ENCODE assay signal across 13 cellular contexts in the genomic region with DNA sequence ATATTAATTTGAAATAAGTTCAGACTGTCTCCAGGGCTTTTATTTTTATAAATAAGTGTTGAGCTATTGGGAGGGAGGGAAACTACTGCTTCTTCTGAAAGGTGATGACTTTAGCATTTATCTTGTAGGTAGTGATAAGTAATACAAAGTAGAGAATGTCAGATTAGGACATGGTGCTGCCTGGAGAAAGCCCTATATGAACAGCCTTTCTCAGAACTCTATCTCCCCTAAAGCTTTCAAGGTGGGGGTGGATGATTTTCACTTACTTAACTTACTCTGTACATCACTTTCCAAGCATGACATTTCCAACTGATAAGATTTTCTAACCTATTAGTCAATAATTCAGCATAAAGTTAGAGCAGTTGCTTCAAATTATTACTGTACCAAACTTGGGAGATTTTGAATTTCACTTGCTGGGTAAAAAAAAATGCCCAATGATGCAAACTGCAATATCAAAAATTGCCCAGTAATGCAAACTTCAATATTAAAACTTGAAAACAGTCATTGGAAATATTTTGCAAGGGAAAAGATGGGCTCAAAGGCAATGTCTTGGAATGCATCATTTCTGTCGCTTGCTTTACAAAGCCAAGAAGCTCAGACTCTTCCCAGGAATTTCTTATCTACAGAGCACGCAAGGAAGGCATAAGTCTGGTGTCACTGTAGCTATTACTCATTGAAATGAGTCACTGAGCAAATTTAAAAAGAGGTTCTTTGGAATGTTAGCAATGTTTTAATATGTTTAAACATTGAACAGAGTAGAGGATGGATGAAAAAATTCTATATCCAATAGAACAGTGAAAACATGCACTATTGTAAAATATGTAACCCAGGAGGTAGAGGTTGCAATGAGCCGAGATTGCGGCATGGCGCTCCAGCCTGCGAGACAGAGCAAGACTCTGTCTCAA.
DNase-seq lines count a peak whose midpoint lies in the region; ATAC-seq and TF ChIP-seq lines count a peak whose summit lies in the region.
"Had no signal": no experiment of that assay in that cellular context is flagged by ENCODE, and none has a peak within 500 bp of the region (broad histone marks: within the 10 kb centered on the region; RNA-seq: fewer than 3 reads in every experiment).

No MANE protein-coding gene starts in this region.

- H3K4me3 ChIP-seq in MG63: no peak overlapping the region
- H3K4me3 ChIP-seq: body of pancreas had no signal

- no peaks in the 10 kb centered on the region for H3K36me3 ChIP-seq in MG63

- no peaks in the 10 kb centered on the region for H3K27me3 ChIP-seq in MG63
- H3K27me3 ChIP-seq: body of pancreas had no signal

- no peak for TF ChIP-seq CTCF in omental fat pad (IDR thresholded peaks at IDR 0.05)

- DNase-seq in DMS53 (lab: John Stamatoyannopoulos, UW) (peak; percentile 33), MG63 (peak; percentile 8), dedifferentiated amniotic fluid mesenchymal stem cell (ENCODE audit: extremely low spot score) (peak; percentile 92), omental fat pad (ENCODE audit: low spot score) (no peak), inferior parietal cortex (ENCODE audit: extremely low spot score) (no peak), NCI-H345 treated with DMSO at 0.1 percent for 48 hours (lab: John Stamatoyannopoulos, UW; ENCODE audit: unreplicated experiment) (no peak)
- DNase-seq: body of pancreas; Calu3; glutamatergic neuron; NCI-H82; stimulated activated CD8-positive, alpha-beta memory T cell treated with anti-CD3 and anti-CD28 coated beads, Interleukin-4, amount 100 ng/mL, for 48 hours had no signal

- peak; percentile 41 for ATAC-seq in omental fat pad (ENCODE audit: low FRiP score)
- no peak for ATAC-seq in HG03135 (IDR thresholded peaks at IDR 0.05; ENCODE audit: unreplicated experiment)
- ATAC-seq in HG02970 (IDR thresholded peaks at IDR 0.05; ENCODE audit: low FRiP score, unreplicated experiment): no peak
- ATAC-seq: body of pancreas had no signal

- H3K9me3 ChIP-seq in MG63: no peaks in the 10 kb centered on the region
- H3K9me3 ChIP-seq: body of pancreas had no signal

Comparison
In these comparisons a context has a peak if more than half of its experiments do, and no peak if none do; other contexts are left out.
1. DNase-seq: peak in DMS53 (single experiment), MG63 (single experiment) and dedifferentiated amniotic fluid mesenchymal stem cell (single experiment); none in omental fat pad (single experiment), inferior parietal cortex (single experiment) and NCI-H345 treated with DMSO at 0.1 percent for 48 hours (single experiment).